31 cellular contexts compared by ENCODE assay signal in genomic region chr5:179998485-179998884, GRCh38.
"Had no signal": no experiment of that assay in that cellular context is flagged by ENCODE, and none has a peak within 500 bp of the region (broad histone marks: within the 10 kb centered on the region; RNA-seq: fewer than 3 reads in every experiment).

No MANE protein-coding gene starts in this region.

- H3K27ac Mint-ChIP-seq: naive B cell; naive thymus-derived CD8-positive, alpha-beta T cell; nephron; nephron progenitor cell; neural progenitor cell; progenitor cell of endocrine pancreas had no signal

- H3K4me1 ChIP-seq: neural progenitor cell, pancreas, parathyroid adenoma, prostate gland, psoas muscle, right atrium auricular region, sigmoid colon, spleen had no signal

- FAIRE-seq: pancreas, small intestine had no signal

- H3K36me3 ChIP-seq: ovary, pancreas, right atrium auricular region, right lobe of liver had no signal

- H3K27me3 ChIP-seq: neural progenitor cell, neutrophil, ovary, pancreas, right atrium auricular region, right lobe of liver, sigmoid colon, spleen had no signal

- DNase-seq: naive B cell; naive thymus-derived CD4-positive, alpha-beta T cell; naive thymus-derived CD8-positive, alpha-beta T cell; nephron progenitor cell; nucleus accumbens; occipital lobe; ovary; pancreas; posterior cingulate gyrus; psoas muscle; retina; right cardiac atrium; right lobe of liver; sigmoid colon; small intestine; spleen; stimulated activated CD4-positive, alpha-beta T cell treated with anti-CD3 and anti-CD28 coated beads, Interleukin-12 subunit alpha, Interleukin-12 subunit beta, amount 100 ng/mL, for 4 hours; stimulated activated CD4-positive, alpha-beta T cell treated with anti-CD3 and anti-CD28 coated beads, Interleukin-15, amount 100 ng/mL, for 24 hours; stimulated activated CD4-positive, alpha-beta T cell treated with anti-CD3 and anti-CD28 coated beads, Interleukin-1b, Interleukin-23, amount 100 ng/mL, for 48 hours; stimulated activated CD4-positive, alpha-beta T cell treated with anti-CD3 and anti-CD28 coated beads, Interleukin-2, amount 100 ng/mL, for 24 hours had no signal

- H3K27me3 Mint-ChIP-seq: naive B cell; naive thymus-derived CD4-positive, alpha-beta T cell; naive thymus-derived CD8-positive, alpha-beta T cell; progenitor cell of endocrine pancreas had no signal

- H3K9me3 ChIP-seq: neutrophil, pancreas, prostate gland, right lobe of liver had no signal

- H3K27ac ChIP-seq: neural progenitor cell, neutrophil, ovary, pancreas, parathyroid adenoma, prostate gland, psoas muscle, right atrium auricular region, right lobe of liver, sigmoid colon, skin epidermis, spleen had no signal

- H2AFZ ChIP-seq: neural progenitor cell, parathyroid adenoma had no signal

- H3K4me1 Mint-ChIP-seq: naive thymus-derived CD8-positive, alpha-beta T cell; nephron; nephron progenitor cell; neural crest cell; neural progenitor cell had no signal

- ATAC-seq: naive thymus-derived CD4-positive, alpha-beta T cell; naive thymus-derived CD8-positive, alpha-beta T cell; pancreas; psoas muscle; right cardiac atrium; right lobe of liver; sciatic nerve had no signal

- H3K4me2 ChIP-seq: neural progenitor cell, smooth muscle cell had no signal

- H3K4me3 Mint-ChIP-seq: naive B cell; naive thymus-derived CD4-positive, alpha-beta T cell; naive thymus-derived CD8-positive, alpha-beta T cell; nephron; nephron progenitor cell; neural crest cell; neural progenitor cell had no signal

- H3K9ac ChIP-seq: neural progenitor cell, parathyroid adenoma had no signal

- H3K79me2 ChIP-seq: parathyroid adenoma had no signal

- H3K4me3 ChIP-seq: neural progenitor cell, ovary, pancreas, prostate gland, psoas muscle, right atrium auricular region, right lobe of liver, sigmoid colon, skin epidermis, smooth muscle cell, spleen had no signal
